1 cellular context compared by ENCODE assay signal in the genomic region with DNA sequence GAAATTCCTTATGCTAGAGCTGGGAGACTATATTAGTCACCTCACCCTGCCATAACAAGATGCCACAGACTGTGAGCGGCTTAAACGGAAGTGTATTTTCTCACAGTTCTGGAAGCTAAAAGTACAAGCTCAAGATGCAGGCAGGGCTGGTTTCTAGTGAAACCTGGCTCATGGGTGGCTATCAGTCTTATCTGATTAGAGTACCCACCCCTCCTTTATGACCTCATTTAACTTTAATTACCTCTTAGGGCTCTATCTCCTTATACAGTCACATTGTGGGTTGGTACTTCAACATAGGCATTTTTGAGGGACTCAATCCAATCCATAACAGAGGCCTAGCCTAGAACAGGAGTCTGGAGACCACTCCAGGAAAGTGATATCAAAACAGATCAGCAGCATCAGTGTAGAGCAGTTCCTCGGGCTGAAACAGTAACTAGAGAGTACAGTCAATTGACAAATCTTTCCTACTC.
A peak's percentile ranks its signal among the peaks of the same experiment; 100 is the strongest.
TF ChIP-seq lines count a peak whose summit lies in the region.

No MANE protein-coding gene starts in this region.

TF ChIP-seq in HepG2, 621 proteins besides CTCF, POLR2A, EP300 and RAD21 (continues in another document):
- TF ChIP-seq FOXP1 (IDR thresholded peaks at IDR 0.05), result no peak
- TF ChIP-seq FOXP1 (CRISPR knock-in tag; IDR thresholded peaks at IDR 0.05), result 0 out of 2 replicates have a peak, but pooled peaks have one; percentile 2
- TF ChIP-seq CREM (IDR thresholded peaks at IDR 0.05), result peak; percentile 17; the same call in 1 of the 2 replicates
- TF ChIP-seq CREM (CRISPR knock-in tag; IDR thresholded peaks at IDR 0.05), result no peak
- TF ChIP-seq MXD4 (CRISPR knock-in tag; IDR thresholded peaks at IDR 0.05), result 0 out of 2 replicates have a peak, but pooled peaks have one; percentile 16
- 0 out of 2 replicates have a peak, but pooled peaks have one; percentile 26 for TF ChIP-seq ZFX (CRISPR knock-in tag; IDR thresholded peaks at IDR 0.05; ENCODE audit: low read depth)
- TF ChIP-seq, protein P1, sequence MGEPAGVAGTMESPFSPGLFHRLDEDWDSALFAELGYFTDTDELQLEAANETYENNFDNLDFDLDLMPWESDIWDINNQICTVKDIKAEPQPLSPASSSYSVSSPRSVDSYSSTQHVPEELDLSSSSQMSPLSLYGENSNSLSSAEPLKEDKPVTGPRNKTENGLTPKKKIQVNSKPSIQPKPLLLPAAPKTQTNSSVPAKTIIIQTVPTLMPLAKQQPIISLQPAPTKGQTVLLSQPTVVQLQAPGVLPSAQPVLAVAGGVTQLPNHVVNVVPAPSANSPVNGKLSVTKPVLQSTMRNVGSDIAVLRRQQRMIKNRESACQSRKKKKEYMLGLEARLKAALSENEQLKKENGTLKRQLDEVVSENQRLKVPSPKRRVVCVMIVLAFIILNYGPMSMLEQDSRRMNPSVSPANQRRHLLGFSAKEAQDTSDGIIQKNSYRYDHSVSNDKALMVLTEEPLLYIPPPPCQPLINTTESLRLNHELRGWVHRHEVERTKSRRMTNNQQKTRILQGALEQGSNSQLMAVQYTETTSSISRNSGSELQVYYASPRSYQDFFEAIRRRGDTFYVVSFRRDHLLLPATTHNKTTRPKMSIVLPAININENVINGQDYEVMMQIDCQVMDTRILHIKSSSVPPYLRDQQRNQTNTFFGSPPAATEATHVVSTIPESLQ (CRISPR knock-in tag; conservative IDR thresholded peaks at IDR 0.05), result 0 out of 2 replicates have a peak, but pooled peaks have one; percentile 70
- peak; percentile 16; the same call in 1 of the 2 replicates for TF ChIP-seq SOX5 (CRISPR knock-in tag; IDR thresholded peaks at IDR 0.05; ENCODE audit: borderline replicate concordance)
- TF ChIP-seq, protein P2, sequence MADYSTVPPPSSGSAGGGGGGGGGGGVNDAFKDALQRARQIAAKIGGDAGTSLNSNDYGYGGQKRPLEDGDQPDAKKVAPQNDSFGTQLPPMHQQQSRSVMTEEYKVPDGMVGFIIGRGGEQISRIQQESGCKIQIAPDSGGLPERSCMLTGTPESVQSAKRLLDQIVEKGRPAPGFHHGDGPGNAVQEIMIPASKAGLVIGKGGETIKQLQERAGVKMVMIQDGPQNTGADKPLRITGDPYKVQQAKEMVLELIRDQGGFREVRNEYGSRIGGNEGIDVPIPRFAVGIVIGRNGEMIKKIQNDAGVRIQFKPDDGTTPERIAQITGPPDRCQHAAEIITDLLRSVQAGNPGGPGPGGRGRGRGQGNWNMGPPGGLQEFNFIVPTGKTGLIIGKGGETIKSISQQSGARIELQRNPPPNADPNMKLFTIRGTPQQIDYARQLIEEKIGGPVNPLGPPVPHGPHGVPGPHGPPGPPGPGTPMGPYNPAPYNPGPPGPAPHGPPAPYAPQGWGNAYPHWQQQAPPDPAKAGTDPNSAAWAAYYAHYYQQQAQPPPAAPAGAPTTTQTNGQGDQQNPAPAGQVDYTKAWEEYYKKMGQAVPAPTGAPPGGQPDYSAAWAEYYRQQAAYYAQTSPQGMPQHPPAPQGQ (CRISPR knock-in tag; IDR thresholded peaks at IDR 0.05; ENCODE audit: borderline replicate concordance), result peak; percentile 33; the same call in 1 of the 2 replicates
- TF ChIP-seq, protein P3, sequence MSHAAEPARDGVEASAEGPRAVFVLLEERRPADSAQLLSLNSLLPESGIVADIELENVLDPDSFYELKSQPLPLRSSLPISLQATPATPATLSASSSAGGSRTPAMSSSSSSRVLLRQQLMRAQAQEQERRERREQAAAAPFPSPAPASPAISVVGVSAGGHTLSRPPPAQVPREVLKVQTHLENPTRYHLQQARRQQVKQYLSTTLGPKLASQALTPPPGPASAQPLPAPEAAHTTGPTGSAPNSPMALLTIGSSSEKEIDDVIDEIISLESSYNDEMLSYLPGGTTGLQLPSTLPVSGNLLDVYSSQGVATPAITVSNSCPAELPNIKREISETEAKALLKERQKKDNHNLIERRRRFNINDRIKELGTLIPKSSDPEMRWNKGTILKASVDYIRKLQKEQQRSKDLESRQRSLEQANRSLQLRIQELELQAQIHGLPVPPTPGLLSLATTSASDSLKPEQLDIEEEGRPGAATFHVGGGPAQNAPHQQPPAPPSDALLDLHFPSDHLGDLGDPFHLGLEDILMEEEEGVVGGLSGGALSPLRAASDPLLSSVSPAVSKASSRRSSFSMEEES (CRISPR knock-in tag; IDR thresholded peaks at IDR 0.05), result 0 out of 2 replicates have a peak, but pooled peaks have one; percentile 11
- TF ChIP-seq RNF2 (conservative IDR thresholded peaks at IDR 0.05; ENCODE audit: low read depth), result no peak
- TF ChIP-seq ZEB1 (IDR thresholded peaks at IDR 0.05; ENCODE audit: insufficient replicate concordance, low read depth), result peak; percentile 26
- no peak for TF ChIP-seq ZNF556 (CRISPR knock-in tag; IDR thresholded peaks at IDR 0.05; ENCODE audit: borderline replicate concordance)
- TF ChIP-seq KLF11 (CRISPR knock-in tag; IDR thresholded peaks at IDR 0.05), result 0 out of 2 replicates have a peak, but pooled peaks have one; percentile 63
- no peak for TF ChIP-seq SMARCC2 (IDR thresholded peaks at IDR 0.05)
- TF ChIP-seq SAP130 (CRISPR knock-in tag; IDR thresholded peaks at IDR 0.05; ENCODE audit: low read depth), result no peak
- no peak for TF ChIP-seq MBNL3 (CRISPR knock-in tag; conservative IDR thresholded peaks at IDR 0.05)
- TF ChIP-seq, protein P4, sequence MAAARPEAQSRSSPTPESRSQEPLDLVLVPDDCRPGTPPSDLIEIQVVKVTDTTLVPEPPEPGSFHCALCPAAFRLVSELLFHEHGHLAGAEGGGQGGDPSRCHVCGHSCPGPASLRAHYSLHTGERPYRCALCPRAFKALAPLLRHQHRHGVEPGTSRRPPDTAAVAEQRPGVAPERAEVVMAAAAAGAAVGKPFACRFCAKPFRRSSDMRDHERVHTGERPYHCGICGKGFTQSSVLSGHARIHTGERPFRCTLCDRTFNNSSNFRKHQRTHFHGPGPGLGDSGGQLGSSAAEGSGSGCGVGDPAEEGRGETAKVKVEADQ (CRISPR knock-in tag; IDR thresholded peaks at IDR 0.05; ENCODE audit: borderline replicate concordance), result 0 out of 2 replicates have a peak, but pooled peaks have one; percentile 37
- TF ChIP-seq, protein P5, sequence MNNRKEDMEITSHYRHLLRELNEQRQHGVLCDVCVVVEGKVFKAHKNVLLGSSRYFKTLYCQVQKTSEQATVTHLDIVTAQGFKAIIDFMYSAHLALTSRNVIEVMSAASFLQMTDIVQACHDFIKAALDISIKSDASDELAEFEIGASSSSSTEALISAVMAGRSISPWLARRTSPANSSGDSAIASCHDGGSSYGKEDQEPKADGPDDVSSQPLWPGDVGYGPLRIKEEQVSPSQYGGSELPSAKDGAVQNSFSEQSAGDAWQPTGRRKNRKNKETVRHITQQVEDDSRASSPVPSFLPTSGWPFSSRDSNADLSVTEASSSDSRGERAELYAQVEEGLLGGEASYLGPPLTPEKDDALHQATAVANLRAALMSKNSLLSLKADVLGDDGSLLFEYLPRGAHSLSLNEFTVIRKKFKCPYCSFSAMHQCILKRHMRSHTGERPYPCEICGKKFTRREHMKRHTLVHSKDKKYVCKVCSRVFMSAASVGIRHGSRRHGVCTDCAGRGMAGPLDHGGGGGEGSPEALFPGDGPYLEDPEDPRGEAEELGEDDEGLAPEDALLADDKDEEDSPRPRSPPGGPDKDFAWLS (CRISPR knock-in tag; IDR thresholded peaks at IDR 0.05; ENCODE audit: borderline replicate concordance), result no peak
- TF ChIP-seq ZNF546 (CRISPR knock-in tag; conservative IDR thresholded peaks at IDR 0.05), result no peak
- no peak for TF ChIP-seq ZNF644 (CRISPR knock-in tag; IDR thresholded peaks at IDR 0.05; ENCODE audit: low read depth)
- TF ChIP-seq, protein P6, sequence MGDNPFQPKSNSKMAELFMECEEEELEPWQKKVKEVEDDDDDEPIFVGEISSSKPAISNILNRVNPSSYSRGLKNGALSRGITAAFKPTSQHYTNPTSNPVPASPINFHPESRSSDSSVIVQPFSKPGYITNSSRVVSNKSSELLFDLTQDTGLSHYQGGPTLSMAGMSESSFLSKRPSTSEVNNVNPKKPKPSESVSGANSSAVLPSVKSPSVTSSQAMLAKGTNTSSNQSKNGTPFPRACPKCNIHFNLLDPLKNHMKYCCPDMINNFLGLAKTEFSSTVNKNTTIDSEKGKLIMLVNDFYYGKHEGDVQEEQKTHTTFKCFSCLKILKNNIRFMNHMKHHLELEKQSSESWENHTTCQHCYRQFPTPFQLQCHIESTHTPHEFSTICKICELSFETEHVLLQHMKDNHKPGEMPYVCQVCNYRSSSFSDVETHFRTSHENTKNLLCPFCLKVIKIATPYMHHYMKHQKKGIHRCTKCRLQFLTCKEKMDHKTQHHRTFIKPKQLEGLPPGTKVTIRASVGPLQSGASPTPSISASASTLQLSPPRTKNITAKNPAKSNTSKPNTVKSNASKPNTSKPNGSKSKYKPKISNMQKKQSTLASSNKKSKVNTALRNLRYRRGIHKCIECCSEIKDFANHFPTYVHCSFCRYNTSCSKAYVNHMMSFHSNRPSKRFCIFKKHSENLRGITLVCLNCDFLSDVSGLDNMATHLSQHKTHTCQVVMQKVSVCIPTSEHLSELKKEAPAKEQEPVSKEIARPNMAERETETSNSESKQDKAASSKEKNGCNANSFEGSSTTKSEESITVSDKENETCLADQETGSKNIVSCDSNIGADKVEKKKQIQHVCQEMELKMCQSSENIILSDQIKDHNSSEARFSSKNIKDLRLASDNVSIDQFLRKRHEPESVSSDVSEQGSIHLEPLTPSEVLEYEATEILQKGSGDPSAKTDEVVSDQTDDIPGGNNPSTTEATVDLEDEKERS (CRISPR knock-in tag; IDR thresholded peaks at IDR 0.05), result no peak
- TF ChIP-seq RBM22 (optimal IDR thresholded peaks at IDR 0.05; ENCODE audit: low read length), result peak; percentile 97
- peak; percentile 57 for TF ChIP-seq POLR2AphosphoS2 (IDR thresholded peaks at IDR 0.05; ENCODE audit: low read depth, low read length)
- TF ChIP-seq, protein P7, sequence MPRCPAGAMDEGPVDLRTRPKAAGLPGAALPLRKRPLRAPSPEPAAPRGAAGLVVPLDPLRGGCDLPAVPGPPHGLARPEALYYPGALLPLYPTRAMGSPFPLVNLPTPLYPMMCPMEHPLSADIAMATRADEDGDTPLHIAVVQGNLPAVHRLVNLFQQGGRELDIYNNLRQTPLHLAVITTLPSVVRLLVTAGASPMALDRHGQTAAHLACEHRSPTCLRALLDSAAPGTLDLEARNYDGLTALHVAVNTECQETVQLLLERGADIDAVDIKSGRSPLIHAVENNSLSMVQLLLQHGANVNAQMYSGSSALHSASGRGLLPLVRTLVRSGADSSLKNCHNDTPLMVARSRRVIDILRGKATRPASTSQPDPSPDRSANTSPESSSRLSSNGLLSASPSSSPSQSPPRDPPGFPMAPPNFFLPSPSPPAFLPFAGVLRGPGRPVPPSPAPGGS (CRISPR knock-in tag; IDR thresholded peaks at IDR 0.05), result peak; percentile 46; the same call in 1 of the 2 replicates
- TF ChIP-seq, protein P8, sequence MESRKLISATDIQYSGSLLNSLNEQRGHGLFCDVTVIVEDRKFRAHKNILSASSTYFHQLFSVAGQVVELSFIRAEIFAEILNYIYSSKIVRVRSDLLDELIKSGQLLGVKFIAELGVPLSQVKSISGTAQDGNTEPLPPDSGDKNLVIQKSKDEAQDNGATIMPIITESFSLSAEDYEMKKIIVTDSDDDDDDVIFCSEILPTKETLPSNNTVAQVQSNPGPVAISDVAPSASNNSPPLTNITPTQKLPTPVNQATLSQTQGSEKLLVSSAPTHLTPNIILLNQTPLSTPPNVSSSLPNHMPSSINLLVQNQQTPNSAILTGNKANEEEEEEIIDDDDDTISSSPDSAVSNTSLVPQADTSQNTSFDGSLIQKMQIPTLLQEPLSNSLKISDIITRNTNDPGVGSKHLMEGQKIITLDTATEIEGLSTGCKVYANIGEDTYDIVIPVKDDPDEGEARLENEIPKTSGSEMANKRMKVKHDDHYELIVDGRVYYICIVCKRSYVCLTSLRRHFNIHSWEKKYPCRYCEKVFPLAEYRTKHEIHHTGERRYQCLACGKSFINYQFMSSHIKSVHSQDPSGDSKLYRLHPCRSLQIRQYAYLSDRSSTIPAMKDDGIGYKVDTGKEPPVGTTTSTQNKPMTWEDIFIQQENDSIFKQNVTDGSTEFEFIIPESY (CRISPR knock-in tag; IDR thresholded peaks at IDR 0.05), result peak; percentile 23; the same call in 1 of the 2 replicates
- TF ChIP-seq POLR2G (IDR thresholded peaks at IDR 0.05; ENCODE audit: low read depth, low read length), result peak; percentile 85
- TF ChIP-seq ELF4 (CRISPR knock-in tag; IDR thresholded peaks at IDR 0.05; ENCODE audit: borderline replicate concordance), result no peak
- TF ChIP-seq PAF1 (CRISPR knock-in tag; IDR thresholded peaks at IDR 0.05), result peak; percentile 95
- TF ChIP-seq POLR2AphosphoS5 (IDR thresholded peaks at IDR 0.05; ENCODE audit: low read depth, low read length), result peak; percentile 73; the same call in 1 of the 2 replicates
- TF ChIP-seq, protein P9, sequence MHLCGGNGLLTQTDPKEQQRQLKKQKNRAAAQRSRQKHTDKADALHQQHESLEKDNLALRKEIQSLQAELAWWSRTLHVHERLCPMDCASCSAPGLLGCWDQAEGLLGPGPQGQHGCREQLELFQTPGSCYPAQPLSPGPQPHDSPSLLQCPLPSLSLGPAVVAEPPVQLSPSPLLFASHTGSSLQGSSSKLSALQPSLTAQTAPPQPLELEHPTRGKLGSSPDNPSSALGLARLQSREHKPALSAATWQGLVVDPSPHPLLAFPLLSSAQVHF (CRISPR knock-in tag; IDR thresholded peaks at IDR 0.05), result no peak
- TF ChIP-seq ZNF724P (CRISPR knock-in tag; IDR thresholded peaks at IDR 0.05; ENCODE audit: borderline replicate concordance), result no peak
- TF ChIP-seq, protein P10, sequence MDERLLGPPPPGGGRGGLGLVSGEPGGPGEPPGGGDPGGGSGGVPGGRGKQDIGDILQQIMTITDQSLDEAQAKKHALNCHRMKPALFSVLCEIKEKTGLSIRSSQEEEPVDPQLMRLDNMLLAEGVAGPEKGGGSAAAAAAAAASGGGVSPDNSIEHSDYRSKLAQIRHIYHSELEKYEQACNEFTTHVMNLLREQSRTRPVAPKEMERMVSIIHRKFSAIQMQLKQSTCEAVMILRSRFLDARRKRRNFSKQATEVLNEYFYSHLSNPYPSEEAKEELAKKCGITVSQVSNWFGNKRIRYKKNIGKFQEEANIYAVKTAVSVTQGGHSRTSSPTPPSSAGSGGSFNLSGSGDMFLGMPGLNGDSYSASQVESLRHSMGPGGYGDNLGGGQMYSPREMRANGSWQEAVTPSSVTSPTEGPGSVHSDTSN (CRISPR knock-in tag; IDR thresholded peaks at IDR 0.05), result no peak
- TF ChIP-seq SRSF4 (IDR thresholded peaks at IDR 0.05; ENCODE audit: low read depth, low read length, poor library complexity, severe bottlenecking), result peak; percentile 12
- 0 out of 2 replicates have a peak, but pooled peaks have one; percentile 28 for TF ChIP-seq ZBTB20 (CRISPR knock-in tag; IDR thresholded peaks at IDR 0.05; ENCODE audit: borderline replicate concordance, low read depth)
- TF ChIP-seq MEIS2 (CRISPR knock-in tag; IDR thresholded peaks at IDR 0.05), result no peak
